ENCODE assay signal across 26 cellular contexts in the genomic region with DNA sequence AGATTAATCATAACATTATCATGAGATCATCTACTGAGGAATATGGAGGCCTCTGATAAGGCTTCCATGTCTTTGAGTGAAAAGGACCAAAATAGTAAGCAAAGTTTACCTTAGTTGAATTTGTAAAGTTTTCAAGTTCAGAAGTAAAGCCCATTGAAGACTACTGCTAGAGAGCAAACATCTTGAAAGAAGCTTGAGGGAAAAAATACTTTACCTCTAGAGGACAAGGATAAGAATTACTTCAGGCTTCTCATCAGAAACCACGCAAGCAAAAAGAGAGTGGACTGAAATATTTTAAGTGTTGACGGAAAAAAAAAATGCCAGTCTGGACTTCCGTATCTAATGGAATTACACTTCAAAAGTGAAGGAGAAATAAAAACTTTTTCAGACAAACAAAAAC.
"Had no signal": no experiment of that assay in that cellular context is flagged by ENCODE, and none has a peak within 500 bp of the region (broad histone marks: within the 10 kb centered on the region; RNA-seq: fewer than 3 reads in every experiment).

No MANE protein-coding gene starts in this region.

- H3K27me3 ChIP-seq: pancreas, stomach, testis, tibial artery, uterus had no signal

- DNase-seq: hippocampal formation; kidney glomerular epithelial cell; left cardiac atrium; midbrain; mucosa of descending colon; naive thymus-derived CD4-positive, alpha-beta T cell; pancreas; posterior cingulate gyrus; retina; right cardiac atrium; stimulated activated CD4-positive, alpha-beta T cell treated with anti-CD3 and anti-CD28 coated beads, Interleukin-12 subunit alpha, Interleukin-12 subunit beta, amount 100 ng/mL, for 4 hours; stimulated activated CD4-positive, alpha-beta T cell treated with anti-CD3 and anti-CD28 coated beads, Interleukin-15, amount 100 ng/mL, for 24 hours; stimulated activated CD4-positive, alpha-beta T cell treated with anti-CD3 and anti-CD28 coated beads, Interleukin-2, amount 100 ng/mL, for 24 hours; stimulated activated CD4-positive, alpha-beta T cell treated with anti-CD3 and anti-CD28 coated beads, Interleukin-4, amount 100 ng/mL, for 1 hour; stimulated activated naive B cell treated with anti-CD40 and anti-IgM and Interleukin-4, amounts not matched to agents 10 μg/mL and 1 μg/mL and 100 μg/mL, for 72 hours; stimulated activated naive CD8-positive, alpha-beta T cell treated with anti-CD3 and anti-CD28 coated beads, Interleukin-15, Interleukin-2, amounts not matched to agents 100 U/mL and 50 U/mL, for 24 hours; stomach; testis; tibial artery; uterus had no signal

- H3K36me3 Mint-ChIP-seq: natural killer cell treated with Interleukin-12 subunit alpha and Interleukin-12 subunit beta and Interleukin-15 and Interleukin-18, amount 100 ng/mL, for 72 hours; stimulated activated naive B cell treated with anti-CD40 and anti-IgM and Interleukin-4, amounts not matched to agents 10 μg/mL and 1 μg/mL and 100 μg/mL, for 72 hours had no signal

- ATAC-seq: left cardiac atrium; left lobe of liver; mucosa of descending colon; naive thymus-derived CD4-positive, alpha-beta T cell; natural killer cell treated with Interleukin-12 subunit alpha and Interleukin-12 subunit beta and Interleukin-15 and Interleukin-18, amount 100 ng/mL, for 72 hours; pancreas; right cardiac atrium; sciatic nerve; stimulated activated naive B cell treated with anti-CD40 and anti-IgM and Interleukin-4, amounts not matched to agents 10 μg/mL and 1 μg/mL and 100 μg/mL, for 72 hours; stimulated activated naive CD8-positive, alpha-beta T cell treated with anti-CD3 and anti-CD28 coated beads, Interleukin-15, Interleukin-2, amounts not matched to agents 100 U/mL and 50 U/mL, for 24 hours had no signal

- H3K4me1 ChIP-seq: pancreas, prostate gland, stomach, testis, uterus had no signal

- H3K9me3 Mint-ChIP-seq: memory B cell; naive thymus-derived CD4-positive, alpha-beta T cell; natural killer cell treated with Interleukin-12 subunit alpha and Interleukin-12 subunit beta and Interleukin-15 and Interleukin-18, amount 100 ng/mL, for 72 hours; stimulated activated naive B cell treated with anti-CD40 and anti-IgM and Interleukin-4, amounts not matched to agents 10 μg/mL and 1 μg/mL and 100 μg/mL, for 72 hours had no signal

- H3K4me1 Mint-ChIP-seq: memory B cell; stimulated activated naive B cell treated with anti-CD40 and anti-IgM and Interleukin-4, amounts not matched to agents 10 μg/mL and 1 μg/mL and 100 μg/mL, for 72 hours had no signal

- H3K36me3 ChIP-seq: pancreas, prostate gland, stomach, tibial artery, uterus had no signal

- H3K27ac Mint-ChIP-seq: memory B cell; naive thymus-derived CD4-positive, alpha-beta T cell; natural killer cell treated with Interleukin-12 subunit alpha and Interleukin-12 subunit beta and Interleukin-15 and Interleukin-18, amount 100 ng/mL, for 72 hours; stimulated activated naive B cell treated with anti-CD40 and anti-IgM and Interleukin-4, amounts not matched to agents 10 μg/mL and 1 μg/mL and 100 μg/mL, for 72 hours had no signal

- H3K9me3 ChIP-seq: mucosa of descending colon, pancreas, prostate gland, stomach, testis, tibial artery, uterus had no signal

- H3K27ac ChIP-seq: pancreas, prostate gland, skin epidermis, stomach, testis, tibial artery, uterus had no signal

- H3K4me3 ChIP-seq: mucosa of descending colon, pancreas, prostate gland, skin epidermis, stomach, testis, tibial artery, uterus had no signal

- H3K27me3 Mint-ChIP-seq: memory B cell; natural killer cell treated with Interleukin-12 subunit alpha and Interleukin-12 subunit beta and Interleukin-15 and Interleukin-18, amount 100 ng/mL, for 72 hours; stimulated activated naive B cell treated with anti-CD40 and anti-IgM and Interleukin-4, amounts not matched to agents 10 μg/mL and 1 μg/mL and 100 μg/mL, for 72 hours had no signal

- H3K4me3 Mint-ChIP-seq: memory B cell; naive thymus-derived CD4-positive, alpha-beta T cell; natural killer cell treated with Interleukin-12 subunit alpha and Interleukin-12 subunit beta and Interleukin-15 and Interleukin-18, amount 100 ng/mL, for 72 hours; stimulated activated naive B cell treated with anti-CD40 and anti-IgM and Interleukin-4, amounts not matched to agents 10 μg/mL and 1 μg/mL and 100 μg/mL, for 72 hours had no signal
